14 cellular contexts compared by ENCODE assay signal in the genomic region with DNA sequence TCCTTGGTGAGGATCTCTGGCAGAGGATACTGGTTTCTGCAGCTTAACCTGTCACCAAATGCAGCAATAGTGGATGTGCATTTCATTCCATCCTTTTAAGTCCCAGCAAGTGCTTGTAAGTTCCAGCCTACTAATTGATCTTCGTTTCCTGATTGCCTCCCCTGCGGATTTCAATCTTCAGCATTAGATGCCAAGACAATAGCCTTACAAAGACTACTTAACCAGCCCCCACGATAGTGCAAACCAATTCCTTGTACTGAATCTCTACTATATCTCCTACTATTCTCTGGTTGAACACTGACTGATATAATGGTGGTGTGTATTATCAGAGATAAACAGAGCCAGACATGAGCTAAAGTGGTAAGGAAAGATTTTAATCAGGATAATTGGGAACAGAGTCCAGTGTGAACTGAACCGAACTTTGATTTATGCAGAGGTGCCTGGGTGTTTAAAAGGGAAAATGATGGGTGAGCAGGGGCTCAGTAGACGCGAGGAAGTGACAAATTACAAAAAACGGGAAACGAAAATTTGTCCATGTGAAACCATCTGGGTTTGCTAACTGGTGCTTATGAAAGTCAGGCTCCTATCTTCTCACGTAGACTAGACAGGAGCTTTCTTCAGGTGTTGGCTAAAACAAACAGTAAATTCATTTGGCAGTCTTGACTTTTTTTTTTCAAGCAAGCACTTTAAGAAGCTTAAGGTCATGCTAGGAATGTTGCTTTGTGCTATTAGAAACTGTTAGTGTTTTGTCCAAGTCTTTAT.
DNase-seq lines count a peak whose midpoint lies in the region; ATAC-seq, FAIRE-seq and TF ChIP-seq lines count a peak whose summit lies in the region.
"Had no signal": no experiment of that assay in that cellular context is flagged by ENCODE, and none has a peak within 500 bp of the region (broad histone marks: within the 10 kb centered on the region; RNA-seq: fewer than 3 reads in every experiment).

No MANE protein-coding gene starts in this region.

- H3K27me3 Mint-ChIP-seq in activated T-cell treated with anti-CD3 and anti-CD28 coated beads, Interleukin-2, amount 50 U/mL, for 24 hours = no peaks in the 10 kb centered on the region
- H3K27me3 Mint-ChIP-seq: activated CD4-positive, alpha-beta memory T cell treated with anti-CD3 and anti-CD28 coated beads, Interleukin-2, amount 10 ng/mL, durations not matched to agents 7 days and 5 days; CD8-positive, alpha-beta memory T cell; type B pancreatic cell had no signal

- WGBS in H1 (ENCODE audit: extremely low coverage in 1 of 2, insufficient coverage in 1 of 2, insufficient read length in 1 of 2, insufficient replicate concordance in 2 of 2, low coverage in 1 of 2, low lambda C conversion rate in 2 of 2, missing lambda C conversion rate in 1 of 2), 2 experiments = 90% methylated on average over 9 of the region's 9 CpGs; no CpG with 5 or more reads in 1 of the 2 experiments

- no peak overlapping the region for H3K4me3 Mint-ChIP-seq in activated T-cell treated with anti-CD3 and anti-CD28 coated beads, Interleukin-2, amount 50 U/mL, for 24 hours
- H3K4me3 Mint-ChIP-seq: activated CD4-positive, alpha-beta memory T cell treated with anti-CD3 and anti-CD28 coated beads, Interleukin-2, amount 10 ng/mL, durations not matched to agents 7 days and 5 days; CD8-positive, alpha-beta memory T cell; type B pancreatic cell had no signal

- H3K4me3 ChIP-seq in H1 (ENCODE audit: extremely low read depth in 1 of 4, insufficient read depth in 2 of 4, low read depth in 3 of 4, low read length in 4 of 4) = no peak overlapping the region
- H3K4me3 ChIP-seq: pancreas, SJSA1 had no signal

- no peak for FAIRE-seq in H1 (lab: Jason Lieb, UNC)
- FAIRE-seq: islet of Langerhans, pancreas had no signal

- H3K4ac ChIP-seq in H1 (replicated peaks; ENCODE audit: insufficient read length, low read depth, low read length) = no peak overlapping the region

- H3K36me3 Mint-ChIP-seq in activated T-cell treated with anti-CD3 and anti-CD28 coated beads, Interleukin-2, amount 50 U/mL, for 24 hours (ENCODE audit: low read depth) = no peaks in the 10 kb centered on the region
- H3K36me3 Mint-ChIP-seq: type B pancreatic cell had no signal

- no peak overlapping the region for H3K23ac ChIP-seq in H1 (ENCODE audit: insufficient read length)

- no peaks in the 10 kb centered on the region for H4K20me1 ChIP-seq in H1 (replicated peaks in 1 of 2; ENCODE audit: control insufficient read depth in 1 of 2, insufficient read depth in 2 of 2, low read length in 2 of 2)

- no peaks in the 10 kb centered on the region; the same call in 1 of the 2 replicates for H3K23me2 ChIP-seq in H1 (ENCODE audit: low read depth, low read length)

- H3K56ac ChIP-seq in H1 (replicated peaks; ENCODE audit: insufficient read length, low read depth, low read length) = no peak overlapping the region

- H3K4me2 ChIP-seq in H1 (ENCODE audit: insufficient read depth in 1 of 2, low read depth in 2 of 2, low read length in 2 of 2) = no peak overlapping the region

- no peak overlapping the region for H2BK120ac ChIP-seq in H1 (replicated peaks; ENCODE audit: low read depth, low read length)

- no peak overlapping the region for H2BK12ac ChIP-seq in H1 (ENCODE audit: low read depth, low read length)

- no peak overlapping the region for H4K5ac ChIP-seq in H1 (ENCODE audit: insufficient read length, low read depth, low read length)

- no peak overlapping the region for H3K27ac ChIP-seq in H1 (ENCODE audit: low read depth, low read length)
- H3K27ac ChIP-seq: pancreas, SJSA1 had no signal

- H3K79me1 ChIP-seq in H1 (ENCODE audit: low read depth, low read length) = no peaks in the 10 kb centered on the region

- no peak for TF ChIP-seq RAD21 in H1 (IDR thresholded peaks at IDR 0.05 in 1 of 2, conservative IDR thresholded peaks at IDR 0.05 in 1 of 2; ENCODE audit: low read depth in 2 of 2, low read length in 2 of 2)

- no peak overlapping the region for H4K91ac ChIP-seq in H1 (replicated peaks; ENCODE audit: insufficient read length, low read length)

- TF ChIP-seq CTCF in H1 (IDR thresholded peaks at IDR 0.05; ENCODE audit: control extremely low read depth in 1 of 3, insufficient read depth in 1 of 3, low read depth in 1 of 3, low read length in 3 of 3) = no peak
- TF ChIP-seq CTCF in GM13977 (IDR thresholded peaks at IDR 0.05; ENCODE audit: extremely low read depth, insufficient read depth, missing control alignments) = no peak

- H2AK5ac ChIP-seq in H1 (ENCODE audit: low read depth, low read length) = no peak overlapping the region

- H4K8ac ChIP-seq in H1 (ENCODE audit: extremely low read depth, insufficient read depth, low read length) = no peak overlapping the region

- H3K36me3 ChIP-seq in H1 (ENCODE audit: control insufficient read depth in 2 of 4, insufficient read depth in 4 of 4, low read length in 3 of 4) = no peaks in the 10 kb centered on the region
- H3K36me3 ChIP-seq: pancreas, SJSA1 had no signal

- in situ Hi-C loops in GM13977 (cut with MboI; ENCODE audit: low pct_unique_long_range_greater_than_20kb, low sequenced_read_pairs, unreplicated experiment) = no loop called here

- H2BK5ac ChIP-seq in H1 (ENCODE audit: low read depth, low read length) = no peak overlapping the region

- no peaks in the 10 kb centered on the region for H3K4me1 Mint-ChIP-seq in activated T-cell treated with anti-CD3 and anti-CD28 coated beads, Interleukin-2, amount 50 U/mL, for 24 hours (ENCODE audit: low read depth)
- H3K4me1 Mint-ChIP-seq: activated CD4-positive, alpha-beta memory T cell treated with anti-CD3 and anti-CD28 coated beads, Interleukin-2, amount 10 ng/mL, durations not matched to agents 7 days and 5 days; CD8-positive, alpha-beta memory T cell had no signal

- H2BK15ac ChIP-seq in H1 (ENCODE audit: low read length) = no peak overlapping the region

- H3K14ac ChIP-seq in H1 (ENCODE audit: insufficient read length) = no peak overlapping the region

- CTCF ChIA-PET in H1 (lab: Charles Lee; ENCODE audit: partially characterized antibody) = interaction anchor here (0.5 to 1.0 kb wide), 5 partner anchors 18 to 378 kb away, joined by 3 to 4 read pairs (median 3); no protein-coding TSS in a partner anchor

- no peak for DNase-seq in H1 (ENCODE audit: low read depth in 1 of 2, low spot score in 2 of 2)
- DNase-seq in stimulated activated naive CD8-positive, alpha-beta T cell treated with anti-CD3 and anti-CD28 coated beads, Interleukin-15, Interleukin-2, amounts not matched to agents 100 U/mL and 50 U/mL, for 24 hours = no peak
- no peak for DNase-seq in GM13977 (ENCODE audit: low spot score)
- no peak for DNase-seq in NCI-H774 (lab: John Stamatoyannopoulos, UW)
- no peak for DNase-seq in activated T-cell treated with anti-CD3 and anti-CD28 coated beads, Interleukin-2, amount 50 U/mL, for 24 hours
- DNase-seq: activated CD4-positive, alpha-beta memory T cell treated with anti-CD3 and anti-CD28 coated beads, Interleukin-2, amount 10 ng/mL, durations not matched to agents 7 days and 5 days; CD8-positive, alpha-beta memory T cell; pancreas had no signal

- H3K27me3 ChIP-seq in H1 (replicated peaks in 1 of 4; ENCODE audit: control insufficient read depth in 3 of 4, extremely low read depth in 1 of 4, insufficient read depth in 3 of 4, low read length in 3 of 4) = no peaks in the 10 kb centered on the region
- H3K27me3 ChIP-seq: pancreas, SJSA1 had no signal

- H2BK20ac ChIP-seq in H1 (ENCODE audit: low read length) = no peak overlapping the region

- H3K9me3 ChIP-seq in H1 (ENCODE audit: insufficient read depth in 2 of 2, low read depth in 1 of 2, low read length in 1 of 2) = no peaks in the 10 kb centered on the region
- H3K9me3 ChIP-seq: pancreas, SJSA1 had no signal

- no peaks in the 10 kb centered on the region for H3K9me3 Mint-ChIP-seq in activated T-cell treated with anti-CD3 and anti-CD28 coated beads, Interleukin-2, amount 50 U/mL, for 24 hours
- H3K9me3 Mint-ChIP-seq: activated CD4-positive, alpha-beta memory T cell treated with anti-CD3 and anti-CD28 coated beads, Interleukin-2, amount 10 ng/mL, durations not matched to agents 7 days and 5 days had no signal

- H3K18ac ChIP-seq in H1 (ENCODE audit: extremely low read depth, low read length) = no peak overlapping the region

- H3K27ac Mint-ChIP-seq in activated T-cell treated with anti-CD3 and anti-CD28 coated beads, Interleukin-2, amount 50 U/mL, for 24 hours = no peak overlapping the region
- H3K27ac Mint-ChIP-seq: activated CD4-positive, alpha-beta memory T cell treated with anti-CD3 and anti-CD28 coated beads, Interleukin-2, amount 10 ng/mL, durations not matched to agents 7 days and 5 days; CD8-positive, alpha-beta memory T cell; type B pancreatic cell had no signal

- peak overlapping the region; percentile 66 for H2AFZ ChIP-seq in H1 (ENCODE audit: low read length)

- peaks cover 0 to 7% (median under 1%) of the 10 kb centered on the region in 4 experiments; a peak in 2 of 7 replicates for H3K4me1 ChIP-seq in H1 (replicated peaks in 1 of 4; ENCODE audit: control insufficient read depth in 3 of 4, insufficient read depth in 4 of 4, low read length in 3 of 4)
- H3K4me1 ChIP-seq: pancreas, SJSA1 had no signal

- no peak for TF ChIP-seq EP300 in H1 (IDR thresholded peaks at IDR 0.05; ENCODE audit: borderline replicate concordance in 1 of 2, low read depth in 2 of 2, low read length in 2 of 2)

- POLR2A ChIA-PET in H1 (lab: Charles Lee; ENCODE audit: partially characterized antibody) = no interaction called here

- no peak overlapping the region for H3K9ac ChIP-seq in H1 (replicated peaks in 1 of 4; ENCODE audit: extremely low read depth in 1 of 4, low read depth in 3 of 4, low read length in 3 of 4)

- peak; percentile 88 for ATAC-seq in GM18861 (IDR thresholded peaks at IDR 0.05; ENCODE audit: unreplicated experiment)
- peak; percentile 94 for ATAC-seq in GM21717 (IDR thresholded peaks at IDR 0.05; ENCODE audit: unreplicated experiment)
- peak; percentile 88 for ATAC-seq in HG03432 (IDR thresholded peaks at IDR 0.05; ENCODE audit: unreplicated experiment)
- ATAC-seq in stimulated activated naive CD8-positive, alpha-beta T cell treated with anti-CD3 and anti-CD28 coated beads, Interleukin-15, Interleukin-2, amounts not matched to agents 100 U/mL and 50 U/mL, for 24 hours = no peak
- ATAC-seq: pancreas had no signal

- TF ChIP-seq POLR2A in H1 (IDR thresholded peaks at IDR 0.05; ENCODE audit: control extremely low read depth in 1 of 2, low read depth in 2 of 2, low read length in 2 of 2) = no peak

- no peaks in the 10 kb centered on the region for H3K79me2 ChIP-seq in H1 (ENCODE audit: control insufficient read depth in 1 of 2, insufficient read depth in 2 of 2, low read length in 2 of 2)

TF ChIP-seq in H1, 55 proteins besides CTCF, POLR2A, EP300 and RAD21 (continues in another document):
- TF ChIP-seq, protein P1, sequence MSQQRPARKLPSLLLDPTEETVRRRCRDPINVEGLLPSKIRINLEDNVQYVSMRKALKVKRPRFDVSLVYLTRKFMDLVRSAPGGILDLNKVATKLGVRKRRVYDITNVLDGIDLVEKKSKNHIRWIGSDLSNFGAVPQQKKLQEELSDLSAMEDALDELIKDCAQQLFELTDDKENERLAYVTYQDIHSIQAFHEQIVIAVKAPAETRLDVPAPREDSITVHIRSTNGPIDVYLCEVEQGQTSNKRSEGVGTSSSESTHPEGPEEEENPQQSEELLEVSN (IDR thresholded peaks at IDR 0.05) = no peak
- TF ChIP-seq TEAD4 (IDR thresholded peaks at IDR 0.05; ENCODE audit: low read depth, low read length) (no peak), RBBP5 (IDR thresholded peaks at IDR 0.05; ENCODE audit: borderline replicate concordance, low read depth, low read length) (no peak)
